35 cellular contexts compared by ENCODE assay signal in genomic region chr1:44079566-44079965, GRCh38.
"Had no signal": no experiment of that assay in that cellular context is flagged by ENCODE, and none has a peak within 500 bp of the region (broad histone marks: within the 10 kb centered on the region; RNA-seq: fewer than 3 reads in every experiment).

No MANE protein-coding gene starts in this region.

- H3K36me3 Mint-ChIP-seq: activated naive CD4-positive, alpha-beta T cell treated with anti-CD3 and anti-CD28 coated beads, Interleukin-2, amount 10 ng/mL, durations not matched to agents 7 days and 5 days; activated naive CD4-positive, alpha-beta T cell treated with anti-CD3 and anti-CD28 coated beads, Interleukin-2, amount 50 U/mL, for 24 hours; activated naive CD4-positive, alpha-beta T cell treated with anti-CD3 and anti-CD28 coated beads, Interleukin-2, amount 50 U/mL, for 72 hours; activated naive CD8-positive, alpha-beta T cell; activated naive CD8-positive, alpha-beta T cell treated with anti-CD3 and anti-CD28 coated beads for 36 hours; activated naive CD8-positive, alpha-beta T cell treated with anti-CD3 and anti-CD28 coated beads, Interleukin-2, amount 10 ng/mL, durations not matched to agents 7 days and 5 days; brain had no signal

- H3K4me1 Mint-ChIP-seq: activated naive CD4-positive, alpha-beta T cell treated with anti-CD3 and anti-CD28 coated beads, Interleukin-2, amount 10 ng/mL, durations not matched to agents 7 days and 5 days; activated naive CD4-positive, alpha-beta T cell treated with anti-CD3 and anti-CD28 coated beads, Interleukin-2, amount 50 U/mL, for 24 hours; activated naive CD8-positive, alpha-beta T cell treated with anti-CD3 and anti-CD28 coated beads for 36 hours; activated naive CD8-positive, alpha-beta T cell treated with anti-CD3 and anti-CD28 coated beads, Interleukin-2, amount 10 ng/mL, durations not matched to agents 7 days and 5 days; activated naive CD8-positive, alpha-beta T cell treated with anti-CD3 and anti-CD28 coated beads, Interleukin-2, amount 50 U/mL, for 24 hours; activated T-helper 17 cell treated with anti-CD3 and anti-CD28 coated beads, Interleukin-2, amount 50 U/mL, for 72 hours; central memory CD8-positive, alpha-beta T cell had no signal

- H3K9me3 Mint-ChIP-seq: activated naive CD4-positive, alpha-beta T cell treated with anti-CD3 and anti-CD28 coated beads for 36 hours; activated naive CD4-positive, alpha-beta T cell treated with anti-CD3 and anti-CD28 coated beads, Interleukin-2, amount 10 ng/mL, durations not matched to agents 7 days and 5 days; activated naive CD4-positive, alpha-beta T cell treated with anti-CD3 and anti-CD28 coated beads, Interleukin-2, amount 50 U/mL, for 24 hours; activated naive CD4-positive, alpha-beta T cell treated with anti-CD3 and anti-CD28 coated beads, Interleukin-2, amount 50 U/mL, for 72 hours; activated naive CD8-positive, alpha-beta T cell treated with anti-CD3 and anti-CD28 coated beads for 36 hours; activated naive CD8-positive, alpha-beta T cell treated with anti-CD3 and anti-CD28 coated beads, Interleukin-2, amount 10 ng/mL, durations not matched to agents 7 days and 5 days; activated naive CD8-positive, alpha-beta T cell treated with anti-CD3 and anti-CD28 coated beads, Interleukin-2, amount 50 U/mL, for 24 hours; activated T-cell treated with anti-CD3 and anti-CD28 coated beads, Interleukin-2, amount 50 U/mL, for 24 hours; activated T-cell treated with anti-CD3 and anti-CD28 coated beads, Interleukin-2, amount 50 U/mL, for 4 hours; activated T-cell treated with anti-CD3 and anti-CD28 coated beads, Interleukin-2, amount 50 U/mL, for 72 hours; activated T-helper 1 cell treated with anti-CD3 and anti-CD28 coated beads, Interleukin-12 subunit alpha, Interleukin-12 subunit beta, Interleukin-2, Interleukin-4 antibody, amounts not matched to agents 30 ng/mL and 10 ng/mL and 1 ng/mL, durations not matched to agents 14 hours and 24 hours and 36 hours; activated T-helper 17 cell treated with anti-CD3 and anti-CD28 coated beads, Interleukin-2, amount 50 U/mL, for 72 hours; activated T-helper 2 cell treated with anti-CD3 and anti-CD28 coated beads, Interferon-gamma antibody, Interleukin-2, Interleukin-4, amounts not matched to agents 10 μg/mL and 5 μg/mL and 100 μg/mL, durations not matched to agents 14 hours and 24 hours and 36 hours; brain; central memory CD8-positive, alpha-beta T cell had no signal

- H3K27ac Mint-ChIP-seq: activated naive CD4-positive, alpha-beta T cell treated with anti-CD3 and anti-CD28 coated beads for 36 hours; activated naive CD4-positive, alpha-beta T cell treated with anti-CD3 and anti-CD28 coated beads, Interleukin-2, amount 50 U/mL, for 24 hours; activated naive CD4-positive, alpha-beta T cell treated with anti-CD3 and anti-CD28 coated beads, Interleukin-2, amount 50 U/mL, for 72 hours; activated naive CD8-positive, alpha-beta T cell; activated naive CD8-positive, alpha-beta T cell treated with anti-CD3 and anti-CD28 coated beads for 36 hours; activated naive CD8-positive, alpha-beta T cell treated with anti-CD3 and anti-CD28 coated beads, Interleukin-2, amount 10 ng/mL, durations not matched to agents 7 days and 5 days; activated naive CD8-positive, alpha-beta T cell treated with anti-CD3 and anti-CD28 coated beads, Interleukin-2, amount 50 U/mL, for 24 hours; activated T-cell treated with anti-CD3 and anti-CD28 coated beads, Interleukin-2, amount 50 U/mL, for 24 hours; activated T-cell treated with anti-CD3 and anti-CD28 coated beads, Interleukin-2, amount 50 U/mL, for 72 hours; activated T-helper 1 cell treated with anti-CD3 and anti-CD28 coated beads, Interleukin-12 subunit alpha, Interleukin-12 subunit beta, Interleukin-2, Interleukin-4 antibody, amounts not matched to agents 30 ng/mL and 10 ng/mL and 1 ng/mL, durations not matched to agents 14 hours and 24 hours and 36 hours; activated T-helper 17 cell treated with anti-CD3 and anti-CD28 coated beads, Interleukin-2, amount 50 U/mL, for 72 hours; activated T-helper 2 cell treated with anti-CD3 and anti-CD28 coated beads, Interferon-gamma antibody, Interleukin-2, Interleukin-4, amounts not matched to agents 10 μg/mL and 5 μg/mL and 100 μg/mL, durations not matched to agents 14 hours and 24 hours and 36 hours had no signal

- DNase-seq: activated effector memory CD4-positive, alpha-beta T cell treated with anti-CD3 and anti-CD28 coated beads, Interleukin-2, amount 50 U/mL, for 16 hours; activated effector memory CD4-positive, alpha-beta T cell treated with Interleukin-2 at 50 U/mL for 16 hours; activated gamma-delta T cell; activated gamma-delta T cell treated with Interleukin-2 at 50 U/mL for 16 hours; activated naive CD4-positive, alpha-beta T cell; activated naive CD4-positive, alpha-beta T cell treated with anti-CD3 and anti-CD28 coated beads for 36 hours; activated naive CD4-positive, alpha-beta T cell treated with anti-CD3 and anti-CD28 coated beads, Interleukin-2, amount 10 ng/mL, durations not matched to agents 7 days and 5 days; activated naive CD4-positive, alpha-beta T cell treated with anti-CD3 and anti-CD28 coated beads, Interleukin-2, amount 50 U/mL, for 16 hours; activated naive CD4-positive, alpha-beta T cell treated with Interleukin-2 at 50 U/mL for 16 hours; activated naive CD8-positive, alpha-beta T cell treated with anti-CD3 and anti-CD28 coated beads for 36 hours; activated naive CD8-positive, alpha-beta T cell treated with anti-CD3 and anti-CD28 coated beads, Interleukin-2, amount 10 ng/mL, durations not matched to agents 7 days and 5 days; activated naive CD8-positive, alpha-beta T cell treated with anti-CD3 and anti-CD28 coated beads, Interleukin-2, amount 50 U/mL, for 24 hours; activated T-cell treated with anti-CD3 and anti-CD28 coated beads, Interleukin-2, amount 50 U/mL, for 1 hour; activated T-cell treated with anti-CD3 and anti-CD28 coated beads, Interleukin-2, amount 50 U/mL, for 24 hours; activated T-cell treated with anti-CD3 and anti-CD28 coated beads, Interleukin-2, amount 50 U/mL, for 4 hours; activated T-cell treated with anti-CD3 and anti-CD28 coated beads, Interleukin-2, amount 50 U/mL, for 48 hours; activated T-cell treated with anti-CD3 and anti-CD28 coated beads, Interleukin-2, amount 50 U/mL, for 72 hours; adrenal gland; amniotic stem cell; amygdala; anterior cingulate cortex; aorta; body of pancreas; brain microvascular endothelial cell; caudate nucleus; central memory CD4-positive, alpha-beta T cell; cerebellar nuclear complex had no signal

- H3K4me3 Mint-ChIP-seq: activated naive CD4-positive, alpha-beta T cell treated with anti-CD3 and anti-CD28 coated beads for 36 hours; activated naive CD4-positive, alpha-beta T cell treated with anti-CD3 and anti-CD28 coated beads, Interleukin-2, amount 10 ng/mL, durations not matched to agents 7 days and 5 days; activated naive CD4-positive, alpha-beta T cell treated with anti-CD3 and anti-CD28 coated beads, Interleukin-2, amount 50 U/mL, for 24 hours; activated naive CD8-positive, alpha-beta T cell; activated naive CD8-positive, alpha-beta T cell treated with anti-CD3 and anti-CD28 coated beads for 36 hours; activated naive CD8-positive, alpha-beta T cell treated with anti-CD3 and anti-CD28 coated beads, Interleukin-2, amount 10 ng/mL, durations not matched to agents 7 days and 5 days; activated naive CD8-positive, alpha-beta T cell treated with anti-CD3 and anti-CD28 coated beads, Interleukin-2, amount 50 U/mL, for 24 hours; activated T-cell treated with anti-CD3 and anti-CD28 coated beads, Interleukin-2, amount 50 U/mL, for 24 hours; activated T-cell treated with anti-CD3 and anti-CD28 coated beads, Interleukin-2, amount 50 U/mL, for 4 hours; activated T-cell treated with anti-CD3 and anti-CD28 coated beads, Interleukin-2, amount 50 U/mL, for 72 hours; activated T-helper 1 cell treated with anti-CD3 and anti-CD28 coated beads, Interleukin-12 subunit alpha, Interleukin-12 subunit beta, Interleukin-2, Interleukin-4 antibody, amounts not matched to agents 30 ng/mL and 10 ng/mL and 1 ng/mL, durations not matched to agents 14 hours and 24 hours and 36 hours; activated T-helper 17 cell treated with anti-CD3 and anti-CD28 coated beads, Interleukin-2, amount 50 U/mL, for 72 hours; brain; central memory CD8-positive, alpha-beta T cell had no signal
